In genomic region chr3:126851382-126851781, GRCh38 we compare ENCODE assay signal across 24 cellular contexts.
DNase-seq lines count a peak whose midpoint lies in the region; ATAC-seq, FAIRE-seq and TF ChIP-seq lines count a peak whose summit lies in the region.
"Had no signal": no experiment of that assay in that cellular context is flagged by ENCODE, and none has a peak within 500 bp of the region (broad histone marks: within the 10 kb centered on the region; RNA-seq: fewer than 3 reads in every experiment).

No MANE protein-coding gene starts in this region.

- H3K4me1 ChIP-seq in A549, result peaks cover 36% of the 10 kb centered on the region
- H3K4me1 ChIP-seq in IMR-90 (ENCODE audit: control insufficient read depth, insufficient read depth, low read length), result peaks cover 15% of the 10 kb centered on the region
- peaks cover 15% of the 10 kb centered on the region for H3K4me1 ChIP-seq in hepatocyte (ENCODE audit: insufficient read depth)
- H3K4me1 ChIP-seq in mesodermal cell (ENCODE audit: control insufficient read depth, insufficient read depth, low read length, poor library complexity, severe bottlenecking), result peaks cover 38% of the 10 kb centered on the region
- no peaks in the 10 kb centered on the region for H3K4me1 ChIP-seq in small intestine (ENCODE audit: control insufficient read depth in 2 of 2, insufficient read depth in 1 of 2, low read depth in 1 of 2, low read length in 1 of 2)
- H3K4me1 ChIP-seq in GM23248 (ENCODE audit: insufficient read depth), result 0 out of 2 replicates have a peak, but pooled peaks cover 3% of the 10 kb centered on the region
- H3K4me1 ChIP-seq: vagina had no signal

- H3K23ac ChIP-seq in IMR-90 (ENCODE audit: low read depth, low read length), result peak overlapping the region; percentile 41

- CTCF ChIA-PET in A549 (lab: Yijun Ruan, JAX), result interaction anchor here (1.7 to 2.1 kb wide), 2 partner anchors 99 to 100 kb away, joined by 4 to 11 read pairs; no protein-coding TSS in a partner anchor
- CTCF ChIA-PET in IMR-90 (lab: Yijun Ruan, JAX), result no interaction called here

- peak overlapping the region; percentile 95 for H2BK120ac ChIP-seq in IMR-90 (ENCODE audit: low read depth, low read length)

- H3F3A ChIP-seq in GM23248 (ENCODE audit: insufficient read depth), result no peaks in the 10 kb centered on the region

- peak overlapping the region; percentile 59 to 82; a peak in 5 of 6 replicates for H3K27ac ChIP-seq in A549
- no peak overlapping the region for H3K27ac ChIP-seq in IMR-90 (ENCODE audit: insufficient read depth, low read length)
- no peak overlapping the region for H3K27ac ChIP-seq in hepatocyte
- peak overlapping the region; percentile 89 for H3K27ac ChIP-seq in mesodermal cell (ENCODE audit: low read depth, low read length, severe bottlenecking)
- no peak overlapping the region for H3K27ac ChIP-seq in small intestine (ENCODE audit: low read depth in 1 of 2, low read length in 1 of 2)
- no peak overlapping the region for H3K27ac ChIP-seq in GM23248
- H3K27ac ChIP-seq: brain microvascular endothelial cell, thoracic aorta, vagina had no signal

- 97% methylated on average over 4 of the region's 6 CpGs for WGBS in A549 (ENCODE audit: missing lambda C conversion rate)
- no CpG with 5 or more reads among the region's 6 CpGs for WGBS in IMR-90 (ENCODE audit: extremely low coverage in 2 of 2, insufficient read length in 1 of 2), 2 experiments
- WGBS in hepatocyte (ENCODE audit: low lambda C conversion rate, missing lambda C conversion rate), result 97% methylated on average over 6 of the region's 6 CpGs
- 93 to 100% methylated on average over 4 to 6 of the region's 6 CpGs for WGBS in mesodermal cell (ENCODE audit: insufficient coverage in 2 of 2), 2 experiments
- 97% methylated on average over 6 of the region's 6 CpGs for WGBS in small intestine, 3 donors
- 93 to 94% methylated on average over 6 of the region's 6 CpGs for WGBS in GM23248 (ENCODE audit: low coverage in 1 of 2, low lambda C conversion rate in 2 of 2, missing lambda C conversion rate in 2 of 2), 2 experiments

- no peak for DNase-seq in A549 (ENCODE audit: low read depth in 1 of 2, low spot score in 1 of 2)
- DNase-seq in IMR-90, result no peak
- DNase-seq in hepatocyte (ENCODE audit: low spot score), result no peak
- DNase-seq in small intestine, result no peak
- DNase-seq in GM23248, result no peak
- no peak for DNase-seq in AG08396 (ENCODE audit: low spot score)
- DNase-seq: activated CD8-positive, alpha-beta T cell treated with anti-CD3 and anti-CD28 coated beads, Interleukin-2, amount 10 ng/mL, durations not matched to agents 7 days and 5 days; activated naive CD4-positive, alpha-beta T cell treated with anti-CD3 and anti-CD28 coated beads, Interleukin-2, amount 50 U/mL, for 16 hours; CD4-positive, alpha-beta memory T cell; effector CD4-positive, alpha-beta T cell; hypothalamus; MM.1S; naive thymus-derived CD8-positive, alpha-beta T cell; NCI-H1930; NCI-H526; PC-3; stimulated activated CD4-positive, alpha-beta T cell treated with anti-CD3 and anti-CD28 coated beads, Interleukin-1b, Interleukin-23, amount 100 ng/mL, for 48 hours; T-helper 2 cell had no signal

- intact Hi-C loops in IMR-90 (cut with micrococcal nuclease), result loop anchor here (5.0 kb wide), 2 partner anchors 111 to 131 kb away; partner anchors contain the start of gene PLXNA1

- in situ Hi-C loops in IMR-90 (cut with MboI; ENCODE audit: low sequenced_read_pairs), result no loop called here
- in situ Hi-C loops in GM23248 (cut with MboI), result no loop called here

- peak in 1 of 2 experiments; percentile 20; a peak in 2 of 6 replicates for ATAC-seq in A549
- ATAC-seq in IMR-90 (ENCODE audit: low read depth), result no peak
- no peak for ATAC-seq in GM19397 (IDR thresholded peaks at IDR 0.05; ENCODE audit: unreplicated experiment)
- ATAC-seq: activated CD8-positive, alpha-beta T cell treated with anti-CD3 and anti-CD28 coated beads, Interleukin-2, amount 10 ng/mL, durations not matched to agents 7 days and 5 days; naive thymus-derived CD8-positive, alpha-beta T cell; PC-3 had no signal

- no peaks in the 10 kb centered on the region for H3K9me2 ChIP-seq in hepatocyte (replicated peaks; ENCODE audit: insufficient read depth)
- H3K9me2 ChIP-seq in GM23248 (ENCODE audit: insufficient read depth), result no peaks in the 10 kb centered on the region

- TF ChIP-seq EP300 in A549 (IDR thresholded peaks at IDR 0.05), result no peak

- dilution Hi-C loops in IMR-90 (cut with HindIII; ENCODE audit: low sequenced_read_pairs, unreplicated experiment), result no loop called here

- no TSS peak for BruUV-seq in IMR-90 (replicated peaks; lab: Mats Ljungman, UMichigan)

- TF ChIP-seq RAD21 in A549 (conservative IDR thresholded peaks at IDR 0.05 in 1 of 2, IDR thresholded peaks at IDR 0.05 in 1 of 2) (no peak), IMR-90 (IDR thresholded peaks at IDR 0.05; ENCODE audit: low read length) (no peak)

- H3K9me3 ChIP-seq in A549 (no peaks in the 10 kb centered on the region), IMR-90 (ENCODE audit: control insufficient read depth, insufficient read depth, low read length) (no peaks in the 10 kb centered on the region), hepatocyte (ENCODE audit: low read depth) (no peaks in the 10 kb centered on the region), mesodermal cell (ENCODE audit: control insufficient read depth, low read length) (no peaks in the 10 kb centered on the region), small intestine (ENCODE audit: control insufficient read depth, low read depth) (no peaks in the 10 kb centered on the region), GM23248 (ENCODE audit: low read depth) (no peaks in the 10 kb centered on the region)
- H3K9me3 ChIP-seq: thoracic aorta, vagina had no signal

- TF ChIP-seq CTCF in A549 (IDR thresholded peaks at IDR 0.05) (no peak), IMR-90 (conservative IDR thresholded peaks at IDR 0.05; ENCODE audit: low read depth, low read length) (no peak), hepatocyte (IDR thresholded peaks at IDR 0.05; ENCODE audit: poor library complexity) (no peak)

- TF ChIP-seq POLR2A in A549 (IDR thresholded peaks at IDR 0.05; ENCODE audit: low read length) (no peak), IMR-90 (IDR thresholded peaks at IDR 0.05; ENCODE audit: low read depth, low read length) (no peak)

- peak overlapping the region; percentile 33; the same call in 2 of the 3 replicates for H2BK15ac ChIP-seq in IMR-90 (ENCODE audit: low read depth, low read length)

- H3K14ac ChIP-seq in IMR-90 (replicated peaks; ENCODE audit: low read depth, low read length), result peak overlapping the region; percentile 58

- H4K5ac ChIP-seq in IMR-90 (ENCODE audit: low read depth, low read length), result peak overlapping the region; percentile 11

- H3K4ac ChIP-seq in IMR-90 (ENCODE audit: low read depth, low read length), result peak overlapping the region; percentile 83

- H3K4me3 ChIP-seq in A549 (no peak overlapping the region), IMR-90 (ENCODE audit: insufficient read depth, low read depth, low read length) (no peak overlapping the region), hepatocyte (no peak overlapping the region), mesodermal cell (ENCODE audit: extremely low read depth, insufficient read depth, low read length, poor library complexity, severe bottlenecking) (no peak overlapping the region), small intestine (ENCODE audit: low read depth in 1 of 2, low read length in 2 of 2) (no peak overlapping the region), GM23248 (no peak overlapping the region)
- H3K4me3 ChIP-seq: thoracic aorta, vagina had no signal

- H3K18ac ChIP-seq in IMR-90 (ENCODE audit: low read depth, low read length), result peak overlapping the region; percentile 55

- peak overlapping the region; percentile 92 for H2BK20ac ChIP-seq in IMR-90 (ENCODE audit: low read depth, low read length)

- no peak overlapping the region for H2AK9ac ChIP-seq in IMR-90 (replicated peaks; ENCODE audit: low read depth, low read length, poor library complexity)

- H2AK5ac ChIP-seq in IMR-90 (ENCODE audit: low read depth, low read length), result peak overlapping the region; percentile 85

- no peak for FAIRE-seq in A549 (lab: Jason Lieb, UNC)
- no peak for FAIRE-seq in small intestine (lab: Jason Lieb, UNC)
- FAIRE-seq: GM19239 had no signal

- peaks cover 16% of the 10 kb centered on the region for H3K9me1 ChIP-seq in IMR-90 (ENCODE audit: insufficient read depth, low read length)

- H3K4me2 ChIP-seq in A549 (peak overlapping the region; percentile 63), IMR-90 (ENCODE audit: low read depth, low read length) (no peak overlapping the region), hepatocyte (peak overlapping the region; percentile 54), GM23248 (ENCODE audit: unreplicated experiment) (no peak overlapping the region)

- H4K8ac ChIP-seq in IMR-90 (ENCODE audit: low read depth in 2 of 2, low read length in 2 of 2), result peak overlapping the region in 1 of 2 experiments; percentile 73; a peak in 3 of 4 replicates

- H4K91ac ChIP-seq in IMR-90 (ENCODE audit: insufficient read depth, low read depth, low read length), result peak overlapping the region; percentile 93

- H3K79me1 ChIP-seq in IMR-90 (ENCODE audit: low read depth in 1 of 2, low read length in 2 of 2), result peaks cover 0 to 11% of the 10 kb centered on the region in 2 experiments; a peak in 2 of 4 replicates

- POLR2A ChIA-PET in A549 (lab: Yijun Ruan, JAX) (no interaction called here), IMR-90 (lab: Charles Lee; ENCODE audit: unreplicated experiment) (interaction anchor here (1.6 kb wide), 1 partner anchor 98 kb away, joined by 4 read pairs; no protein-coding TSS in a partner anchor)

- peak overlapping the region; percentile 41; the same call in 1 of the 2 replicates for H3K56ac ChIP-seq in IMR-90 (ENCODE audit: extremely low read depth, insufficient read depth, low read length)

- H2AFZ ChIP-seq in IMR-90 (replicated peaks; ENCODE audit: low read length, poor library complexity), result no peak overlapping the region
- H2AFZ ChIP-seq in hepatocyte, result no peak overlapping the region
- no peak overlapping the region for H2AFZ ChIP-seq in GM23248

- peak overlapping the region; percentile 3 for H2BK5ac ChIP-seq in IMR-90 (ENCODE audit: low read depth, low read length, poor library complexity, severe bottlenecking)

- no peaks in the 10 kb centered on the region for H3K79me2 ChIP-seq in hepatocyte
- no peaks in the 10 kb centered on the region for H3K79me2 ChIP-seq in GM23248 (ENCODE audit: insufficient read depth)

- no peaks in the 10 kb centered on the region for H3K27me3 ChIP-seq in IMR-90 (ENCODE audit: control insufficient read depth, insufficient read depth, low read length)
- no peaks in the 10 kb centered on the region for H3K27me3 ChIP-seq in hepatocyte
- no peaks in the 10 kb centered on the region for H3K27me3 ChIP-seq in small intestine (ENCODE audit: control insufficient read depth in 2 of 2, insufficient read depth in 2 of 2, low read length in 2 of 2)
- no peaks in the 10 kb centered on the region for H3K27me3 ChIP-seq in GM23248 (replicated peaks; ENCODE audit: insufficient read depth)
- H3K27me3 ChIP-seq: brain microvascular endothelial cell, vagina had no signal

- H3K9ac ChIP-seq in IMR-90 (ENCODE audit: low read depth, low read length) (no peak overlapping the region), GM23248 (no peak overlapping the region)

- H4K20me1 ChIP-seq in IMR-90 (ENCODE audit: insufficient read depth, low read length) (peaks cover 3% of the 10 kb centered on the region; the same call in 1 of the 2 replicates), hepatocyte (ENCODE audit: insufficient read depth, poor library complexity, severe bottlenecking) (no peaks in the 10 kb centered on the region), GM23248 (ENCODE audit: insufficient read depth) (no peaks in the 10 kb centered on the region)

- no peaks in the 10 kb centered on the region for H3K36me3 ChIP-seq in IMR-90 (ENCODE audit: control insufficient read depth, insufficient read depth, low read length)
- no peaks in the 10 kb centered on the region for H3K36me3 ChIP-seq in hepatocyte (replicated peaks; ENCODE audit: insufficient read depth, low read depth)
- H3K36me3 ChIP-seq in mesodermal cell (ENCODE audit: control insufficient read depth, insufficient read depth, low read length), result no peaks in the 10 kb centered on the region
- H3K36me3 ChIP-seq in small intestine (ENCODE audit: control insufficient read depth in 2 of 2, insufficient read depth in 2 of 2, low read length in 2 of 2), result no peaks in the 10 kb centered on the region
- no peaks in the 10 kb centered on the region for H3K36me3 ChIP-seq in GM23248 (ENCODE audit: low read depth)
- H3K36me3 ChIP-seq: brain microvascular endothelial cell, thoracic aorta, vagina had no signal

Comparison
In these comparisons a context has a peak if more than half of its experiments do, and no peak if none do; other contexts are left out.
1. H3K27ac ChIP-seq: peak in A549 (2 of 2) and mesodermal cell (single experiment); none in IMR-90 (single experiment), hepatocyte (single experiment), small intestine (0 of 2) and GM23248 (single experiment).
2. H3K4me2 ChIP-seq: peak in A549 (single experiment) and hepatocyte (single experiment); none in IMR-90 (single experiment) and GM23248 (single experiment).